12 cellular contexts compared by ENCODE assay signal in the genomic region with DNA sequence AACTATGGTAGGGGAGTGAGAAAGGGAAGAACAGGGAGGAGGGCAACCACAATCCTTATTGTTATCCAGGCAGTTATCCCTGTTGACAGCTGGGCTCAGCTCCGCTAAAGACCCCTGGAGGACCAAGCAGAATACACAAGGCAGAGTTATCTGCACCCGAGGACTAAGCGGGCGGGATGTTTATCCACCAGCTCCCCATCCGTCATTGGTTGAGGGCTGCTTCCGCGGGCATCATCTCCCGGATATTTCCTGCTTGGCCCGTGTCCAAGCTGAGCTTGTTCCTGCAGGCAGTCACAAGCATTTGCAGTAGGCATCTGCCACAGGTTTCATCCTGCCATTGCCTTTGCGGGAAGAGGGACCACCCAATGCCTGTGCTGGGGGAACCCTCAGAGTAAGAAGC.
DNase-seq lines count a peak whose midpoint lies in the region; ATAC-seq and TF ChIP-seq lines count a peak whose summit lies in the region.
"Had no signal": no experiment of that assay in that cellular context is flagged by ENCODE, and none has a peak within 500 bp of the region (broad histone marks: within the 10 kb centered on the region; RNA-seq: fewer than 3 reads in every experiment).

No MANE protein-coding gene starts in this region.

- no peaks in the 10 kb centered on the region for H3K36me3 ChIP-seq in gastrocnemius medialis
- H3K36me3 ChIP-seq: HAP-1 had no signal

- ATAC-seq in GM19324 (IDR thresholded peaks at IDR 0.05; ENCODE audit: low FRiP score, unreplicated experiment) (no peak), gastrocnemius medialis (no peak)

- DNase-seq in AG10803 (ENCODE audit: low read depth), result peak; percentile 9
- DNase-seq in H4 (ENCODE audit: low spot score), result peak; percentile 48
- DNase-seq in SHP77 (lab: John Stamatoyannopoulos, UW), result peak; percentile 5 to 55
- peak; percentile 32 to 56 for DNase-seq in foreskin fibroblast
- DNase-seq in activated CD4-positive, CD25-positive, alpha-beta regulatory T cell treated with anti-CD3 and anti-CD28 coated beads, Interleukin-2, amount 50 U/mL, for 72 hours, result no peak
- no peak for DNase-seq in activated effector memory CD4-positive, alpha-beta T cell treated with anti-CD3 and anti-CD28 coated beads, Interleukin-2, amount 50 U/mL, for 16 hours
- DNase-seq in gastrocnemius medialis, result no peak
- DNase-seq: hippocampal formation, T-helper 9 cell had no signal

- H3K4me3 ChIP-seq in AG10803 (ENCODE audit: low read length) (no peak overlapping the region), foreskin fibroblast (ENCODE audit: low read depth in 1 of 2, low read length in 2 of 2) (no peak overlapping the region), gastrocnemius medialis (no peak overlapping the region)
- H3K4me3 ChIP-seq: HAP-1, skin epidermis had no signal

- TF ChIP-seq CTCF in AG10803 (conservative IDR thresholded peaks at IDR 0.05; ENCODE audit: low read length), result no peak
- no peak for TF ChIP-seq CTCF in foreskin fibroblast (IDR thresholded peaks at IDR 0.05; ENCODE audit: low read depth, low read length)
- TF ChIP-seq CTCF in gastrocnemius medialis (IDR thresholded peaks at IDR 0.05 in 4 of 5, conservative IDR thresholded peaks at IDR 0.05 in 1 of 5), result no peak

- no peak for TF ChIP-seq POLR2A in gastrocnemius medialis (IDR thresholded peaks at IDR 0.05)

- H3K4me1 ChIP-seq in gastrocnemius medialis, result no peaks in the 10 kb centered on the region
- H3K4me1 ChIP-seq: HAP-1 had no signal

- intact Hi-C loops in gastrocnemius medialis (cut with DNase I; ENCODE audit: low total_unique reads), result no loop called here

- no peaks in the 10 kb centered on the region for H3K9me3 ChIP-seq in gastrocnemius medialis
- H3K9me3 ChIP-seq: HAP-1 had no signal

- in situ Hi-C loops in gastrocnemius medialis (cut with MboI; ENCODE audit: low sequenced_read_pairs in 4 of 4), result no loop called here

- peaks cover 0 to 4% (median 1%) of the 10 kb centered on the region in 3 donors for H3K27me3 ChIP-seq in gastrocnemius medialis

- H3K27ac ChIP-seq in gastrocnemius medialis, result no peak overlapping the region
- H3K27ac ChIP-seq: skin epidermis had no signal

Comparison
In these comparisons a context has a peak if more than half of its experiments do, and no peak if none do; other contexts are left out.
1. DNase-seq: peak in AG10803 (single experiment), H4 (single experiment), SHP77 (2 of 2) and foreskin fibroblast (2 of 2); none in activated CD4-positive, CD25-positive, alpha-beta regulatory T cell treated with anti-CD3 and anti-CD28 coated beads, Interleukin-2, amount 50 U/mL, for 72 hours (single experiment), activated effector memory CD4-positive, alpha-beta T cell treated with anti-CD3 and anti-CD28 coated beads, Interleukin-2, amount 50 U/mL, for 16 hours (single experiment) and gastrocnemius medialis (0 of 2).